ENCODE assay signal across 8 cellular contexts in the genomic region with DNA sequence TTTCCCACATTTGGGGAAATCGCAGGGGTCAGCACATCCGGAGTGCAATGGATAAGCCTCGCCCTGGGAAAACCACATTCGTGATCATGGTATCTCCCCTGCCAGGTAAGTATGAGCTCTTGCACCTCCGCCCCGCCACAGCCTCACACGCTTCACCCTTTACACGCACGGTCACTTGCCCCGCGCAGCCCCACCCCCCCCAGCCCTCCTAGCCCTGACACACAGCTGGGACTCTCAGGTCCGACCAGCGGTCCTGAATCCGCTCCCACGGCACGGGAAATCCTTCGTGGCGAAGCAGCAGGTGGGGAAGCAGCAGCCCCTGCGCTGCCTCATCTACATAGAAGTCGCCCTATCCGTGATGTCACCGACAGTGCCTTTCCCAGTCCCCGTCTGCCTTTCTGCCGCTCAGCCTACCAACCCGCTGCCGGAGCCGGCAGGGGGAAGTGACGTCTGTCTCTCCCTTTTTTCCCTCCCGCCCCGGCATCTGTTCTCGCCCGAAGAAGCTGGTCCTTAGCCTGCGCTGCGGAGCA.
A peak's percentile ranks its signal among the peaks of the same experiment; 100 is the strongest.
DNase-seq lines count a peak whose midpoint lies in the region; ATAC-seq and TF ChIP-seq lines count a peak whose summit lies in the region.
"Not testable (repeated sequence)": the region's sequence is repeated elsewhere in the genome, so short reads cannot be mapped to it uniquely, and the experiment has no call there.

No MANE protein-coding gene starts in this region.

- not testable (repeated sequence) for H3K36me3 ChIP-seq in ACC112 (ENCODE audit: insufficient read depth, low read length)

- H3K4me3 ChIP-seq in ACC112 (ENCODE audit: low read depth, low read length): not testable (repeated sequence)
- H3K4me3 ChIP-seq in coronary artery: peak overlapping the region; percentile 68

- not testable (repeated sequence) for H3K4me1 ChIP-seq in ACC112 (ENCODE audit: control insufficient read depth, insufficient read depth, low read length, unreplicated experiment)

- H3K27ac ChIP-seq in ACC112 (ENCODE audit: low read depth, low read length): peak overlapping the region; percentile 86
- H3K27ac ChIP-seq in coronary artery: peak overlapping the region; percentile 70 to 95

- peak; percentile 44 for ATAC-seq in GM19023 (IDR thresholded peaks at IDR 0.05; ENCODE audit: unreplicated experiment)
- peak; percentile 69 for ATAC-seq in HG03139 (IDR thresholded peaks at IDR 0.05; ENCODE audit: unreplicated experiment)

- H3K79me2 ChIP-seq in ACC112 (ENCODE audit: control insufficient read depth, insufficient read depth, low read length, unreplicated experiment): not testable (repeated sequence)

- not testable (repeated sequence) for TF ChIP-seq CTCF in coronary artery (IDR thresholded peaks at IDR 0.05)

- DNase-seq in NOMO-1 treated with DMSO at 0.1 percent for 48 hours (lab: John Stamatoyannopoulos, UW; ENCODE audit: unreplicated experiment) (peak; percentile 47), coronary artery (ENCODE audit: low spot score) (peak; percentile 83), kidney glomerular epithelial cell (lab: John Stamatoyannopoulos, UW) (peak; percentile 36)
- DNase-seq in activated CD8-positive, alpha-beta memory T cell treated with anti-CD3 and anti-CD28 coated beads for 1 hour (ENCODE audit: extremely low read depth in 1 of 2, low read depth in 1 of 2): peak; percentile 44 to 45
- DNase-seq in stimulated activated CD4-positive, alpha-beta T cell treated with anti-CD3 and anti-CD28 coated beads, Interleukin-15, amount 100 ng/mL, for 1 hour (ENCODE audit: low read depth in 1 of 2, low spot score in 1 of 2): peak; percentile 56 to 59

- not testable (repeated sequence) for H2AFZ ChIP-seq in ACC112 (ENCODE audit: low read length, unreplicated experiment)

- not testable (repeated sequence) for H3K27me3 ChIP-seq in ACC112 (ENCODE audit: insufficient read depth, low read length)
